ENCODE assay signal across 30 cellular contexts in the genomic region with DNA sequence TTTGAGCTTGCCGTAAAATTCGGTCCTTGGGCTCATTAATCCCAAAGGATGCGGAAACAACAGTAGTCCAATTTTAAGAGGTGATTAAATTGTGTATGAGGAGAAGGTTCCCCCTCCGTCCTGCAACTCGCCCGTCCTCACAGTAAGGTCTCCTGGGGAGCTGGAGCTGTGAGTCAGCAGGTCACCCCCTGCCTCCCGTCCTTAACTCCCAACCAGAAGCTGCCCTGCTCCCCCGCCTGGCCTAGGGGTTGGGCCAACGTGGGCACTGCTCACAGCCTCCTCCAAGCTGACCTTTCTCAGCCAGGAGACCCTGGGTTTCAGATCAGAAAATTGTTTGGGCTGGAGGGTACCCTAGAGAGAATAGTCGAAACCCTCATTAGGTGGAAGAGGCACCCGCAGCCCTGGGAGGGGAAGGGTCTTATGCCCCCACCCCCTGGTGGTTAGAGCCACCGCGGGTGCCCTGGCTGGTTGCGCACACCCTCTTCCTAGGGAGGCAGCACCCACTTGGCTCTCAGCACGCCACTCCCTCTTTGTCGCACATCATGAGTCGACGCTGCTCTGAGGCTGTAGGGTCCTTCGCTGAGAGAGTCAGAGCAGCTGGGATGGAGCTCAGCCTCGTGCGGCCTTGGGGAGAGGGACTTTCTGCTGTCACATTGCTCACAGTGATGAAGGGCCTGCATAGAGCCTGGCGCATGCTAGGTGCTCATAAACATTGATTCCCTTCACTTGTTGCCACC.
A peak's percentile ranks its signal among the peaks of the same experiment; 100 is the strongest.
DNase-seq lines count a peak whose midpoint lies in the region; TF ChIP-seq lines count a peak whose summit lies in the region.
"Had no signal": no experiment of that assay in that cellular context is flagged by ENCODE, and none has a peak within 500 bp of the region (broad histone marks: within the 10 kb centered on the region; RNA-seq: fewer than 3 reads in every experiment).

No MANE protein-coding gene starts in this region.

- WGBS in H9 (ENCODE audit: extremely low coverage, insufficient read length, low lambda C conversion rate), result no CpG with 5 or more reads among the region's 22 CpGs
- 85% methylated on average over 22 of the region's 22 CpGs for WGBS in esophagus muscularis mucosa
- 73% methylated on average over 22 of the region's 22 CpGs for WGBS in prostate gland

- H3K9me3 Mint-ChIP-seq in H9, result no peaks in the 10 kb centered on the region
- H3K9me3 Mint-ChIP-seq: activated T-cell treated with anti-CD3 and anti-CD28 coated beads, Interleukin-2, amount 50 U/mL, for 4 hours; CD14-positive monocyte; HFFc6 had no signal

- no peak overlapping the region for H2BK15ac ChIP-seq in H9 (ENCODE audit: low read depth, low read length)

- H3T11ph ChIP-seq in H9 (ENCODE audit: low read length), result no peak overlapping the region

- peak overlapping the region in 1 of 2 experiments; percentile 35; a peak in 2 of 5 replicates for H3K4me3 Mint-ChIP-seq in H9
- H3K4me3 Mint-ChIP-seq: activated T-cell treated with anti-CD3 and anti-CD28 coated beads, Interleukin-2, amount 50 U/mL, for 4 hours; CD14-positive monocyte; HFFc6 had no signal

- H3K27me3 ChIP-seq in H9 (ENCODE audit: insufficient read depth, low read length) (no peaks in the 10 kb centered on the region), esophagus muscularis mucosa (no peaks in the 10 kb centered on the region), prostate gland (replicated peaks; ENCODE audit: insufficient read depth) (no peaks in the 10 kb centered on the region)
- H3K27me3 ChIP-seq: body of pancreas, foreskin keratinocyte, MG63, suprapubic skin, uterus had no signal

- peaks cover 0 to 17% (median 5%) of the 10 kb centered on the region in 4 donors for H3K36me3 ChIP-seq in esophagus muscularis mucosa
- no peaks in the 10 kb centered on the region for H3K36me3 ChIP-seq in prostate gland
- H3K36me3 ChIP-seq: MG63, neutrophil, suprapubic skin, uterus had no signal

- no peak overlapping the region for H2AFZ ChIP-seq in H9 (ENCODE audit: low read length)

- H2BK120ac ChIP-seq in H9 (ENCODE audit: low read depth, low read length, poor library complexity, severe bottlenecking), result no peak overlapping the region

- H3K4me1 ChIP-seq in H9 (ENCODE audit: insufficient read depth, low read length) (no peaks in the 10 kb centered on the region), esophagus muscularis mucosa (peaks cover 45 to 66% (median 52%) of the 10 kb centered on the region in 4 donors), prostate gland (replicated peaks) (no peaks in the 10 kb centered on the region)

- H4K91ac ChIP-seq in H9 (ENCODE audit: insufficient read length, low read depth, low read length), result no peak overlapping the region

- no peaks in the 10 kb centered on the region for H3K23me2 ChIP-seq in H9 (ENCODE audit: insufficient read length, low read depth, low read length, poor library complexity, severe bottlenecking)

- peaks cover 37 to 44% of the 10 kb centered on the region in 2 experiments for H3K4me1 Mint-ChIP-seq in H9
- H3K4me1 Mint-ChIP-seq: CD14-positive monocyte had no signal

- no peak overlapping the region for H3K4ac ChIP-seq in H9 (ENCODE audit: low read depth, low read length)

- no peak overlapping the region for H3K56ac ChIP-seq in H9 (ENCODE audit: insufficient read length, low read depth, low read length)

- H3K4me3 ChIP-seq in esophagus muscularis mucosa (no peak overlapping the region), prostate gland (no peak overlapping the region)
- H3K4me3 ChIP-seq: body of pancreas, K562, MG63, smooth muscle cell, suprapubic skin, uterus had no signal

- H3K9me3 ChIP-seq in H9 (ENCODE audit: control insufficient read depth, low read depth, low read length), result no peaks in the 10 kb centered on the region
- H3K9me3 ChIP-seq in esophagus muscularis mucosa, result no peaks in the 10 kb centered on the region
- no peaks in the 10 kb centered on the region for H3K9me3 ChIP-seq in prostate gland
- H3K9me3 ChIP-seq: body of pancreas, MG63, neutrophil, SK-N-SH, suprapubic skin, uterus had no signal

- H3K14ac ChIP-seq in H9 (ENCODE audit: insufficient read depth, low read length), result no peak overlapping the region

- H2BK20ac ChIP-seq in H9 (ENCODE audit: low read depth, low read length, poor library complexity, severe bottlenecking), result no peak overlapping the region

- no peak overlapping the region for H2BK12ac ChIP-seq in H9 (ENCODE audit: insufficient read length, low read depth, low read length)

- no peaks in the 10 kb centered on the region for H4K20me1 ChIP-seq in H9 (ENCODE audit: control insufficient read depth, insufficient read depth, insufficient read length)

- no peak overlapping the region for H3K9ac ChIP-seq in H9 (ENCODE audit: extremely low read depth, insufficient read length, low read length)
- H3K9ac ChIP-seq: SK-N-SH had no signal

- no peak overlapping the region for H3K4me2 ChIP-seq in H9 (ENCODE audit: insufficient read depth, insufficient read length, low read length)
- H3K4me2 ChIP-seq: SK-N-SH, smooth muscle cell had no signal

- H3K27ac Mint-ChIP-seq in H9, result peak overlapping the region in 2 of 3 experiments; percentile 72 to 81; a peak in 3 of 7 replicates
- H3K27ac Mint-ChIP-seq: CD14-positive monocyte, HFFc6 had no signal

- DNase-seq in A172 (ENCODE audit: low spot score), result peak; percentile 43
- no peak for DNase-seq in H9
- DNase-seq in esophagus muscularis mucosa (ENCODE audit: extremely low spot score), result no peak
- no peak for DNase-seq in prostate gland (ENCODE audit: low spot score)
- no peak for DNase-seq in erythroblast (lab: John Stamatoyannopoulos, UW)
- DNase-seq in head of caudate nucleus, result no peak
- DNase-seq in NOMO-1 treated with DMSO at 0.1 percent for 48 hours (lab: John Stamatoyannopoulos, UW; ENCODE audit: unreplicated experiment), result no peak
- no peak for DNase-seq in HUDEP-2 (lab: John Stamatoyannopoulos, UW; ENCODE audit: unreplicated experiment in 76 of 76)
- DNase-seq: activated CD4-positive, alpha-beta T cell treated with anti-CD3 and anti-CD28 coated beads for 48 hours; activated T-cell treated with anti-CD3 and anti-CD28 coated beads, Interleukin-2, amount 50 U/mL, for 4 hours; Calu3; effector CD8-positive, alpha-beta T cell; foreskin keratinocyte; HFFc6; islet precursor cell; mammary epithelial cell; MG63; NCI-H1436; NCI-H2171; NCI-H526; SK-N-SH; stimulated activated CD4-positive, alpha-beta T cell treated with anti-CD3 and anti-CD28 coated beads, Interleukin-2, amount 100 ng/mL, for 24 hours; T-helper 2 cell; uterus had no signal

- H3K27me3 Mint-ChIP-seq in H9 (ENCODE audit: low read depth), result no peaks in the 10 kb centered on the region; the same call in none of the 2 replicates

- TF ChIP-seq EP300 in esophagus muscularis mucosa (IDR thresholded peaks at IDR 0.05), result no peak

- H3K23ac ChIP-seq in H9 (ENCODE audit: insufficient read length, low read depth, low read length), result no peak overlapping the region

- H3K18ac ChIP-seq in H9 (ENCODE audit: insufficient read length, low read depth, low read length), result no peak overlapping the region

- TF ChIP-seq CTCF in H9 (conservative IDR thresholded peaks at IDR 0.05) (no peak), esophagus muscularis mucosa (IDR thresholded peaks at IDR 0.05) (no peak), prostate gland (IDR thresholded peaks at IDR 0.05) (no peak)

- peaks cover 2% of the 10 kb centered on the region; the same call in 1 of the 2 replicates for H3K79me2 ChIP-seq in H9 (ENCODE audit: insufficient read depth, low read length)

- H3K27ac ChIP-seq in H9 (ENCODE audit: insufficient read length, low read depth, low read length) (no peak overlapping the region), esophagus muscularis mucosa (replicated peaks in 1 of 4) (peak overlapping the region in 3 of 4 donors; percentile 21 to 100 (median 95)), prostate gland (peak overlapping the region; percentile 96 to 99)
- H3K27ac ChIP-seq: body of pancreas, foreskin keratinocyte, neutrophil, suprapubic skin, uterus had no signal

- H2AK5ac ChIP-seq in H9 (ENCODE audit: insufficient read length, low read length), result no peak overlapping the region

- TF ChIP-seq POLR2A in esophagus muscularis mucosa (IDR thresholded peaks at IDR 0.05; ENCODE audit: low read depth) (no peak), prostate gland (IDR thresholded peaks at IDR 0.05) (no peak), erythroblast (IDR thresholded peaks at IDR 0.05; ENCODE audit: low read length) (no peak)

- peak overlapping the region; percentile 41 for H4K8ac ChIP-seq in H9 (replicated peaks; ENCODE audit: insufficient read length, low read depth, low read length)

- H3K36me3 Mint-ChIP-seq in H9 (ENCODE audit: insufficient read depth in 1 of 3, low read depth in 3 of 3), result peaks cover 0 to 4% (median 1%) of the 10 kb centered on the region in 3 experiments; a peak in 2 of 7 replicates
- H3K36me3 Mint-ChIP-seq: CD14-positive monocyte had no signal

- no peaks in the 10 kb centered on the region for H3K79me1 ChIP-seq in H9 (ENCODE audit: insufficient read depth, low read depth, low read length, poor library complexity, severe bottlenecking)

- intact Hi-C loops in esophagus muscularis mucosa (cut with DNase I), result no loop called here
- intact Hi-C loops in prostate gland (cut with DNase I), result no loop called here
- intact Hi-C loops in head of caudate nucleus (cut with DNase I), result no loop called here

- H4K5ac ChIP-seq in H9 (ENCODE audit: insufficient read length, low read depth, low read length), result no peak overlapping the region

- H2BK5ac ChIP-seq in H9 (ENCODE audit: insufficient read length, low read length), result no peak overlapping the region
